In genomic region chr13:61414686-61415664, GRCh38 we compare ENCODE assay signal across 8 cellular contexts. TPM values are rescaled to one million over a fixed set of nuclear protein-coding genes. Genes with fewer than 3 reads are reported as not detected.
A peak's percentile ranks its signal among the peaks of the same experiment; 100 is the strongest.
DNase-seq lines count a peak whose midpoint lies in the region; FAIRE-seq and TF ChIP-seq lines count a peak whose summit lies in the region.

No MANE protein-coding gene starts in this region.

- peak overlapping the region; percentile 72 for H3K4me3 ChIP-seq in BE2C (ENCODE audit: low read depth, low read length)
- H3K4me3 ChIP-seq in cardiac fibroblast (replicated peaks in 1 of 2; ENCODE audit: low read depth in 2 of 2, low read length in 2 of 2), result no peak overlapping the region
- H3K4me3 ChIP-seq in thyroid gland (replicated peaks in 1 of 3), result peak overlapping the region in 2 of 3 donors; percentile 1 to 26

- TF ChIP-seq POLR2A in thyroid gland (IDR thresholded peaks at IDR 0.05), result peak in 1 of 2 donors; percentile 18

- TF ChIP-seq CTCF in BE2C (IDR thresholded peaks at IDR 0.05; ENCODE audit: low read depth, low read length), result no peak
- no peak for TF ChIP-seq CTCF in cardiac fibroblast (IDR thresholded peaks at IDR 0.05; ENCODE audit: low read depth, low read length)
- no peak for TF ChIP-seq CTCF in thyroid gland (IDR thresholded peaks at IDR 0.05)
- no peak for TF ChIP-seq CTCF in D721Med (IDR thresholded peaks at IDR 0.05; ENCODE audit: insufficient read depth, missing control alignments)

- WGBS in thyroid gland, 2 donors, result 1% methylated on average over 32 to 43 of the region's 44 CpGs

- DNase-seq in BE2C (peak; percentile 85), NCI-H2171 treated with DMSO at 0.1 percent for 48 hours (lab: John Stamatoyannopoulos, UW) (peak; percentile 63), cardiac fibroblast (ENCODE audit: low read depth in 2 of 2) (peak; percentile 2 to 5), left kidney (ENCODE audit: low read depth, low spot score) (peak; percentile 96), thyroid gland (peak; percentile 66 to 67), D721Med (ENCODE audit: insufficient read length, low spot score) (no peak), hepatic stellate cell (ENCODE audit: low spot score) (no peak)
- no peak for DNase-seq in stimulated activated CD4-positive, alpha-beta T cell treated with anti-CD3 and anti-CD28 coated beads, Interleukin-4, amount 100 ng/mL, for 4 hours

- FAIRE-seq in D721Med (lab: Jason Lieb, UNC), result no peak

- intact Hi-C loops in thyroid gland (cut with DNase I), result no loop called here

- H3K9me3 ChIP-seq in BE2C (no peaks in the 10 kb centered on the region), thyroid gland (no peaks in the 10 kb centered on the region)

- H3K27me3 ChIP-seq in BE2C, result no peaks in the 10 kb centered on the region
- no peaks in the 10 kb centered on the region for H3K27me3 ChIP-seq in thyroid gland

- H3K36me3 ChIP-seq in BE2C (no peaks in the 10 kb centered on the region), thyroid gland (no peaks in the 10 kb centered on the region)

- H3K4me1 ChIP-seq in BE2C (peaks cover 2% of the 10 kb centered on the region; the same call in 1 of the 2 replicates), thyroid gland (peaks cover 0 to 7% of the 10 kb centered on the region in 2 donors)

- H3K27ac ChIP-seq in thyroid gland, result no peak overlapping the region

RNA-seq across cellular contexts. Expression of gene PCDH20, which starts 0.7 kb away (rescaled TPM):
- polyA plus RNA-seq in BE2C (2012; ENCODE audit: insufficient read depth, insufficient read length, low read depth), result 1.8 TPM
- total RNA-seq in thyroid gland, result 1 to 10 TPM in 1 of 4 donors, under 1 TPM in 3; 0.11 to 1.1 (median 0.55) TPM

Comparison
In these comparisons a context has a peak if more than half of its experiments do, and no peak if none do; other contexts are left out.
1. DNase-seq: peak in BE2C (single experiment), NCI-H2171 treated with DMSO at 0.1 percent for 48 hours (single experiment), cardiac fibroblast (2 of 2), left kidney (single experiment) and thyroid gland (2 of 2); none in D721Med (single experiment), stimulated activated CD4-positive, alpha-beta T cell treated with anti-CD3 and anti-CD28 coated beads, Interleukin-4, amount 100 ng/mL, for 4 hours (0 of 2) and hepatic stellate cell (single experiment).
2. H3K4me3 ChIP-seq: peak in BE2C (single experiment) and thyroid gland (2 of 3); none in cardiac fibroblast (0 of 2).